ENCODE assay signal across 8 cellular contexts in genomic region chr10:114767589-114768393, GRCh38. TPM values are rescaled to one million over a fixed set of nuclear protein-coding genes. Genes with fewer than 3 reads are reported as not detected.
DNase-seq lines count a peak whose midpoint lies in the region; ATAC-seq and TF ChIP-seq lines count a peak whose summit lies in the region.

No MANE protein-coding gene starts in this region.

- H3K9ac ChIP-seq in HCT116 (ENCODE audit: low read length), result peak overlapping the region; percentile 45
- no peak overlapping the region for H3K9ac ChIP-seq in parathyroid adenoma

- DNase-seq in BJ (ENCODE audit: low read depth), result no peak
- no peak for DNase-seq in HCT116 (ENCODE audit: low read depth, low spot score)
- no peak for DNase-seq in activated T-helper 1 cell treated with anti-CD3 and anti-CD28 coated beads, Interleukin-12 subunit alpha, Interleukin-12 subunit beta, Interleukin-2, Interleukin-4 antibody, amounts not matched to agents 30 ng/mL and 10 ng/mL and 1 ng/mL, durations not matched to agents 14 hours and 24 hours and 36 hours (ENCODE audit: low spot score)
- peak in 29 of 42 donors; percentile 9 to 59 (median 28) for DNase-seq in head of caudate nucleus
- DNase-seq in DMS79 treated with DMSO at 0.1 percent for 48 hours (lab: John Stamatoyannopoulos, UW), result no peak

- H3K27me3 ChIP-seq in BJ (ENCODE audit: control insufficient read depth, insufficient read depth, low read length) (no peaks in the 10 kb centered on the region), HCT116 (ENCODE audit: insufficient read depth, low read length) (no peaks in the 10 kb centered on the region), parathyroid adenoma (ENCODE audit: control insufficient read depth, insufficient read depth, low read length) (no peaks in the 10 kb centered on the region)

- H3K79me2 ChIP-seq in HCT116 (ENCODE audit: insufficient read depth, low read length) (no peaks in the 10 kb centered on the region), parathyroid adenoma (peaks cover 9% of the 10 kb centered on the region)

- H3K27ac ChIP-seq in HCT116 (ENCODE audit: low read depth, low read length) (no peak overlapping the region; the same call in 1 of the 2 replicates), parathyroid adenoma (no peak overlapping the region)

- peaks cover 56% of the 10 kb centered on the region for H3K27me3 Mint-ChIP-seq in activated T-helper 1 cell treated with anti-CD3 and anti-CD28 coated beads, Interleukin-12 subunit alpha, Interleukin-12 subunit beta, Interleukin-2, Interleukin-4 antibody, amounts not matched to agents 30 ng/mL and 10 ng/mL and 1 ng/mL, durations not matched to agents 14 hours and 24 hours and 36 hours (ENCODE audit: insufficient read depth)

- no peak for TF ChIP-seq POLR2A in HCT116 (IDR thresholded peaks at IDR 0.05; ENCODE audit: borderline replicate concordance, extremely low read depth, insufficient read depth, insufficient read length)

- peak overlapping the region; percentile 77 for H3K4me3 Mint-ChIP-seq in activated T-helper 1 cell treated with anti-CD3 and anti-CD28 coated beads, Interleukin-12 subunit alpha, Interleukin-12 subunit beta, Interleukin-2, Interleukin-4 antibody, amounts not matched to agents 30 ng/mL and 10 ng/mL and 1 ng/mL, durations not matched to agents 14 hours and 24 hours and 36 hours

- no peak for TF ChIP-seq RAD21 in HCT116 (IDR thresholded peaks at IDR 0.05; ENCODE audit: low read depth)

- ATAC-seq in HCT116 (peak; percentile 82), GM21360 (IDR thresholded peaks at IDR 0.05; ENCODE audit: unreplicated experiment) (no peak), GM21619 (IDR thresholded peaks at IDR 0.05; ENCODE audit: unreplicated experiment) (no peak)

- POLR2A ChIA-PET in BJ (lab: Charles Lee) (interaction anchor here (0.6 to 1.2 kb wide), 3 partner anchors 15 to 1174 kb away, joined by 3 to 10 read pairs (median 6); no protein-coding TSS in a partner anchor), HCT116 (lab: Charles Lee) (no interaction called here)

- peaks cover 15% of the 10 kb centered on the region for H3K4me1 Mint-ChIP-seq in activated T-helper 1 cell treated with anti-CD3 and anti-CD28 coated beads, Interleukin-12 subunit alpha, Interleukin-12 subunit beta, Interleukin-2, Interleukin-4 antibody, amounts not matched to agents 30 ng/mL and 10 ng/mL and 1 ng/mL, durations not matched to agents 14 hours and 24 hours and 36 hours (ENCODE audit: low read depth)

- no peaks in the 10 kb centered on the region for H4K20me1 ChIP-seq in HCT116 (ENCODE audit: insufficient read depth)

- H3K4me3 ChIP-seq in BJ (ENCODE audit: low read depth, low read length) (peak overlapping the region; percentile 69), HCT116 (replicated peaks in 1 of 2; ENCODE audit: low read depth in 1 of 2, low read length in 2 of 2) (peak overlapping the region; percentile 53 to 59), parathyroid adenoma (ENCODE audit: low read depth, low read length) (peak overlapping the region; percentile 54)

- H2AFZ ChIP-seq in HCT116 (ENCODE audit: low read depth, low read length, poor library complexity, severe bottlenecking), result peak overlapping the region; percentile 33
- peak overlapping the region; percentile 84 for H2AFZ ChIP-seq in parathyroid adenoma

- CTCF ChIA-PET in BJ (lab: Yijun Ruan, JAX), result interaction anchor here (0.8 to 1.0 kb wide), 3 partner anchors 9 to 18 kb away, joined by 3 to 4 read pairs (median 3); no protein-coding TSS in a partner anchor
- CTCF ChIA-PET in HCT116 (lab: Charles Lee), result interaction anchor here (0.8 to 1.0 kb wide), 3 partner anchors 17 to 296 kb away, joined by 3 to 5 read pairs (median 5); no protein-coding TSS in a partner anchor

- H3K9me3 ChIP-seq in HCT116 (ENCODE audit: control insufficient read depth in 1 of 2, insufficient read depth in 1 of 2, low read depth in 1 of 2, low read length in 2 of 2), result no peaks in the 10 kb centered on the region
- no peaks in the 10 kb centered on the region for H3K9me3 ChIP-seq in parathyroid adenoma (ENCODE audit: control insufficient read depth, low read length)

- H3K27ac Mint-ChIP-seq in activated T-helper 1 cell treated with anti-CD3 and anti-CD28 coated beads, Interleukin-12 subunit alpha, Interleukin-12 subunit beta, Interleukin-2, Interleukin-4 antibody, amounts not matched to agents 30 ng/mL and 10 ng/mL and 1 ng/mL, durations not matched to agents 14 hours and 24 hours and 36 hours, result no peak overlapping the region

- no peaks in the 10 kb centered on the region for H3K36me3 Mint-ChIP-seq in activated T-helper 1 cell treated with anti-CD3 and anti-CD28 coated beads, Interleukin-12 subunit alpha, Interleukin-12 subunit beta, Interleukin-2, Interleukin-4 antibody, amounts not matched to agents 30 ng/mL and 10 ng/mL and 1 ng/mL, durations not matched to agents 14 hours and 24 hours and 36 hours (ENCODE audit: low read depth)

- RAD21 ChIA-PET in HCT116 (lab: Charles Lee; ENCODE audit: low non-redundant PET in 1 of 2, low total read pairs in 2 of 2, uncharacterized antibody in 2 of 2, unreplicated experiment in 2 of 2), result no interaction called here

- intact Hi-C loops in HCT116 (cut with micrococcal nuclease), result loop anchor here (5.0 kb wide), 1 partner anchor 50 kb away; no protein-coding TSS in a partner anchor
- intact Hi-C loops in activated T-helper 1 cell treated with anti-CD3 and anti-CD28 coated beads, Interleukin-12 subunit alpha, Interleukin-12 subunit beta, Interleukin-2, Interleukin-4 antibody, amounts not matched to agents 30 ng/mL and 10 ng/mL and 1 ng/mL, durations not matched to agents 14 hours and 24 hours and 36 hours (cut with micrococcal nuclease), result no loop called here
- intact Hi-C loops in head of caudate nucleus (cut with DNase I), result no loop called here

- H3K36me3 ChIP-seq in BJ (ENCODE audit: control insufficient read depth, insufficient read depth, low read length) (no peaks in the 10 kb centered on the region), HCT116 (ENCODE audit: control insufficient read depth in 1 of 2, insufficient read depth in 2 of 2, low read length in 2 of 2) (no peaks in the 10 kb centered on the region), parathyroid adenoma (ENCODE audit: control insufficient read depth, insufficient read depth, low read length) (no peaks in the 10 kb centered on the region)

- no peaks in the 10 kb centered on the region for H3K9me2 ChIP-seq in HCT116 (ENCODE audit: insufficient read depth)

- H3K4me1 ChIP-seq in HCT116 (ENCODE audit: control insufficient read depth in 1 of 2, insufficient read depth in 2 of 2, low read length in 2 of 2), result peaks cover 8 to 21% of the 10 kb centered on the region in 2 experiments
- peaks cover 5% of the 10 kb centered on the region for H3K4me1 ChIP-seq in parathyroid adenoma

- no peak for TF ChIP-seq CTCF in BJ (IDR thresholded peaks at IDR 0.05; ENCODE audit: insufficient read depth, low read depth, low read length)
- TF ChIP-seq CTCF in HCT116 (IDR thresholded peaks at IDR 0.05 in 2 of 3, conservative IDR thresholded peaks at IDR 0.05 in 1 of 3; ENCODE audit: borderline replicate concordance in 1 of 3, insufficient read depth in 1 of 3, low read depth in 2 of 3, low read length in 2 of 3), result no peak
- no peak for TF ChIP-seq CTCF in parathyroid adenoma (IDR thresholded peaks at IDR 0.05)

- BruUV-seq in HCT116 (replicated peaks; lab: Mats Ljungman, UMichigan), result no TSS peak

- H3K4me2 ChIP-seq in HCT116 (ENCODE audit: low read length) (peak overlapping the region; percentile 89), parathyroid adenoma (ENCODE audit: low read length) (peak overlapping the region; percentile 80)

- no peaks in the 10 kb centered on the region for H3K9me3 Mint-ChIP-seq in activated T-helper 1 cell treated with anti-CD3 and anti-CD28 coated beads, Interleukin-12 subunit alpha, Interleukin-12 subunit beta, Interleukin-2, Interleukin-4 antibody, amounts not matched to agents 30 ng/mL and 10 ng/mL and 1 ng/mL, durations not matched to agents 14 hours and 24 hours and 36 hours

TF ChIP-seq in HCT116, 20 proteins besides CTCF, POLR2A, EP300 and RAD21:
- TF ChIP-seq JUND (IDR thresholded peaks at IDR 0.05) (no peak), ZFX (IDR thresholded peaks at IDR 0.05) (peak; percentile 52), CEBPB (IDR thresholded peaks at IDR 0.05; ENCODE audit: low read depth) (no peak), TCF7L2 (IDR thresholded peaks at IDR 0.05; ENCODE audit: borderline replicate concordance, extremely low read depth, insufficient read depth, insufficient read length) (peak; percentile 15)
- TF ChIP-seq, protein P1, sequence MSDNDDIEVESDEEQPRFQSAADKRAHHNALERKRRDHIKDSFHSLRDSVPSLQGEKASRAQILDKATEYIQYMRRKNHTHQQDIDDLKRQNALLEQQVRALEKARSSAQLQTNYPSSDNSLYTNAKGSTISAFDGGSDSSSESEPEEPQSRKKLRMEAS (IDR thresholded peaks at IDR 0.05), result peak; percentile 45; the same call in 1 of the 2 replicates

RNA-seq across cellular contexts. Expression of gene FHIP2A, which starts 53.8 kb away (rescaled TPM):
- 13.4 and 22.2 TPM in 2 replicates for polyA plus RNA-seq in BJ (2011; rRNA removed)
- polyA minus RNA-seq in BJ (2011; rRNA and poly(A)+ RNA removed), result 35.5 TPM in 2 replicates
- total RNA-seq in HCT116 (2021; ENCODE audit: unreplicated experiment), result 20.7 TPM
- 4.4 and 5.1 TPM in 2 replicates for polyA plus RNA-seq in HCT116 (2012)
- total RNA-seq in activated T-helper 1 cell treated with anti-CD3 and anti-CD28 coated beads, Interleukin-12 subunit alpha, Interleukin-12 subunit beta, Interleukin-2, Interleukin-4 antibody, amounts not matched to agents 30 ng/mL and 10 ng/mL and 1 ng/mL, durations not matched to agents 14 hours and 24 hours and 36 hours, result 25.0 and 29.0 TPM in 2 replicates

Comparison
In these comparisons a context has a peak if more than half of its experiments do, and no peak if none do; other contexts are left out.
1. DNase-seq: peak in head of caudate nucleus (29 of 42); none in BJ (single experiment), HCT116 (single experiment), activated T-helper 1 cell treated with anti-CD3 and anti-CD28 coated beads, Interleukin-12 subunit alpha, Interleukin-12 subunit beta, Interleukin-2, Interleukin-4 antibody, amounts not matched to agents 30 ng/mL and 10 ng/mL and 1 ng/mL, durations not matched to agents 14 hours and 24 hours and 36 hours (single experiment) and DMS79 treated with DMSO at 0.1 percent for 48 hours (single experiment).
2. Peak in every context shown above with its lines, with median percentiles within 50 percentile points of each other: H3K4me3 ChIP-seq.